Comparison of ENCODE assay signal across 33 cellular contexts in genomic region chr14:75857199-75857598, GRCh38.
DNase-seq lines count a peak whose midpoint lies in the region; ATAC-seq, FAIRE-seq and TF ChIP-seq lines count a peak whose summit lies in the region.
"Had no signal": no experiment of that assay in that cellular context is flagged by ENCODE, and none has a peak within 500 bp of the region (broad histone marks: within the 10 kb centered on the region; RNA-seq: fewer than 3 reads in every experiment).

No MANE protein-coding gene starts in this region.

- no peak overlapping the region for H3K4me2 ChIP-seq in K562 (ENCODE audit: insufficient read depth, low read length)
- H3K4me2 ChIP-seq: A549; BLaER1; BLaER1 treated with 17β-estradiol and CSF1 and Interleukin-3, amounts not matched to agents 10 nM and 100 nM had no signal

- POLR2A ChIA-PET in activated CD4-positive, alpha-beta T cell treated with anti-CD3 and anti-CD28 coated beads, Interleukin-2, amount 10 ng/mL, durations not matched to agents 7 days and 5 days (lab: Charles Lee), result interaction anchor here (0.8 kb wide), 1 partner anchor 295 kb away, joined by 10 read pairs; no protein-coding TSS in a partner anchor
- POLR2A ChIA-PET in K562 (lab: Yijun Ruan, JAX), result no interaction called here

- ATAC-seq in K562, result no peak
- no peak for ATAC-seq in GM21825 (IDR thresholded peaks at IDR 0.05; ENCODE audit: unreplicated experiment)
- ATAC-seq: A549; CD8-positive, alpha-beta T cell had no signal

- H3K4me3 Mint-ChIP-seq in activated CD4-positive, alpha-beta T cell treated with anti-CD3 and anti-CD28 coated beads, Interleukin-2, amount 10 ng/mL, durations not matched to agents 7 days and 5 days, result no peak overlapping the region
- H3K4me3 Mint-ChIP-seq: B cell; CD14-positive monocyte; CD4-positive, alpha-beta memory T cell; CD4-positive, alpha-beta T cell; CD4-positive, CD25-positive, alpha-beta regulatory T cell; CD8-positive, alpha-beta memory T cell; CD8-positive, alpha-beta T cell had no signal

- no peaks in the 10 kb centered on the region for H3K36me3 ChIP-seq in K562 (ENCODE audit: control insufficient read depth, insufficient read depth, low read length)
- H3K36me3 ChIP-seq: BE2C had no signal

- TF ChIP-seq EP300 in K562 (IDR thresholded peaks at IDR 0.05; ENCODE audit: low read length), result no peak

- H3K9me1 ChIP-seq in K562 (ENCODE audit: control insufficient read depth, insufficient read depth, low read length), result no peaks in the 10 kb centered on the region

- no peaks in the 10 kb centered on the region for H3K27me3 ChIP-seq in K562 (ENCODE audit: control insufficient read depth in 2 of 2, insufficient read depth in 2 of 2, low read length in 2 of 2)
- H3K27me3 ChIP-seq: BE2C; BLaER1; BLaER1 treated with 17β-estradiol and CSF1 and Interleukin-3, amounts not matched to agents 10 nM and 100 nM had no signal

- H3K4me3 ChIP-seq in K562, result no peak overlapping the region
- H3K4me3 ChIP-seq: A549; BLaER1; BLaER1 treated with 17β-estradiol and CSF1 and Interleukin-3, amounts not matched to agents 10 nM and 100 nM had no signal

- H3K9me3 Mint-ChIP-seq in activated CD4-positive, alpha-beta T cell treated with anti-CD3 and anti-CD28 coated beads, Interleukin-2, amount 10 ng/mL, durations not matched to agents 7 days and 5 days, result no peaks in the 10 kb centered on the region
- H3K9me3 Mint-ChIP-seq: CD14-positive monocyte; CD4-positive, alpha-beta memory T cell; CD4-positive, alpha-beta T cell; CD4-positive, CD25-positive, alpha-beta regulatory T cell; CD8-positive, alpha-beta memory T cell; CD8-positive, alpha-beta T cell had no signal

- CTCF ChIA-PET in activated CD4-positive, alpha-beta T cell treated with anti-CD3 and anti-CD28 coated beads, Interleukin-2, amount 10 ng/mL, durations not matched to agents 7 days and 5 days (lab: Charles Lee), result no interaction called here
- CTCF ChIA-PET in K562 (lab: Yijun Ruan, JAX; ENCODE audit: low intra/inter-chr PET ratio), result no interaction called here

- intact Hi-C loops in K562 (cut with micrococcal nuclease), result no loop called here

- H3K79me2 ChIP-seq in K562 (ENCODE audit: control insufficient read depth, insufficient read depth, low read length), result no peaks in the 10 kb centered on the region

- no TSS peak for BruUV-seq in K562 (replicated peaks; lab: Mats Ljungman, UMichigan)

- TF ChIP-seq RAD21 in K562 (CRISPR knock-in tag; conservative IDR thresholded peaks at IDR 0.05 in 1 of 2, IDR thresholded peaks at IDR 0.05 in 1 of 2), result no peak

- TF ChIP-seq POLR2A in K562 (conservative IDR thresholded peaks at IDR 0.05), result no peak

- in situ Hi-C loops in K562 (cut with MboI), result no loop called here

- peaks cover 4% of the 10 kb centered on the region for H3K4me1 Mint-ChIP-seq in activated CD4-positive, alpha-beta T cell treated with anti-CD3 and anti-CD28 coated beads, Interleukin-2, amount 10 ng/mL, durations not matched to agents 7 days and 5 days
- H3K4me1 Mint-ChIP-seq: B cell; CD4-positive, alpha-beta memory T cell; CD8-positive, alpha-beta memory T cell had no signal

- no peaks in the 10 kb centered on the region for H3K9me3 ChIP-seq in K562 (replicated peaks; ENCODE audit: control insufficient read depth, insufficient read depth, low read depth, low read length)
- H3K9me3 ChIP-seq: A549; BE2C; BLaER1; BLaER1 treated with 17β-estradiol and CSF1 and Interleukin-3, amounts not matched to agents 10 nM and 100 nM; Caco-2 had no signal

- 100% methylated on average over 1 of the region's 1 CpG for WGBS in K562 (ENCODE audit: insufficient coverage, low coverage, missing lambda C conversion rate)

- no peaks in the 10 kb centered on the region for H4K20me1 ChIP-seq in K562 (replicated peaks; ENCODE audit: control insufficient read depth, insufficient read depth, low read length)
- H4K20me1 ChIP-seq: BLaER1; BLaER1 treated with 17β-estradiol and CSF1 and Interleukin-3, amounts not matched to agents 10 nM and 100 nM had no signal

- no peaks in the 10 kb centered on the region for H3K27me3 Mint-ChIP-seq in activated CD4-positive, alpha-beta T cell treated with anti-CD3 and anti-CD28 coated beads, Interleukin-2, amount 10 ng/mL, durations not matched to agents 7 days and 5 days
- H3K27me3 Mint-ChIP-seq: B cell; CD4-positive, alpha-beta memory T cell; CD4-positive, alpha-beta T cell; CD8-positive, alpha-beta memory T cell had no signal

- no peak for TF ChIP-seq CTCF in K562 (IDR thresholded peaks at IDR 0.05 in 2 of 3, conservative IDR thresholded peaks at IDR 0.05 in 1 of 3; ENCODE audit: insufficient read depth in 2 of 3, low read depth in 1 of 3, low read length in 3 of 3)

- peaks cover 4% of the 10 kb centered on the region for H3K36me3 Mint-ChIP-seq in activated CD4-positive, alpha-beta T cell treated with anti-CD3 and anti-CD28 coated beads, Interleukin-2, amount 10 ng/mL, durations not matched to agents 7 days and 5 days (ENCODE audit: low read depth)

- peaks cover 0 to 19% of the 10 kb centered on the region in 2 experiments; a peak in 3 of 5 replicates for H3K4me1 ChIP-seq in K562 (replicated peaks in 1 of 2; ENCODE audit: control insufficient read depth in 2 of 2, insufficient read depth in 2 of 2, low read length in 2 of 2)
- H3K4me1 ChIP-seq: BE2C; BLaER1; BLaER1 treated with 17β-estradiol and CSF1 and Interleukin-3, amounts not matched to agents 10 nM and 100 nM had no signal

- FAIRE-seq in K562 (lab: Jason Lieb, UNC), result no peak
- FAIRE-seq: A204.1, A549, D721Med had no signal

- H3K9ac ChIP-seq in K562 (ENCODE audit: insufficient read depth in 1 of 2, low read depth in 2 of 2, low read length in 2 of 2), result no peak overlapping the region
- H3K9ac ChIP-seq: BLaER1; BLaER1 treated with 17β-estradiol and CSF1 and Interleukin-3, amounts not matched to agents 10 nM and 100 nM had no signal

- H3K27ac Mint-ChIP-seq in activated CD4-positive, alpha-beta T cell treated with anti-CD3 and anti-CD28 coated beads, Interleukin-2, amount 10 ng/mL, durations not matched to agents 7 days and 5 days, result peak overlapping the region; percentile 9
- H3K27ac Mint-ChIP-seq: B cell; CD14-positive monocyte; CD4-positive, alpha-beta memory T cell; CD4-positive, alpha-beta T cell; CD4-positive, CD25-positive, alpha-beta regulatory T cell; CD8-positive, alpha-beta memory T cell; CD8-positive, alpha-beta T cell had no signal

- H2AFZ ChIP-seq in K562 (ENCODE audit: low read depth, low read length), result no peak overlapping the region

- DNase-seq in activated CD4-positive, alpha-beta T cell treated with anti-CD3 and anti-CD28 coated beads, Interleukin-2, amount 10 ng/mL, durations not matched to agents 7 days and 5 days, result no peak
- no peak for DNase-seq in activated CD4-positive, alpha-beta T cell treated with anti-CD3 and anti-CD28 coated beads for 1 hour
- no peak for DNase-seq in K562 (ENCODE audit: extremely low read depth in 1 of 4, low spot score in 3 of 4)
- DNase-seq: 8988T; ACHN; AML-193; BE2C; C1 segment of cervical spinal cord; Caco-2; Calu3; CD4-positive, alpha-beta memory T cell; CD4-positive, alpha-beta T cell; CD4-positive, CD25-positive, alpha-beta regulatory T cell; CD8-positive, alpha-beta memory T cell; CD8-positive, alpha-beta T cell; COR-L47; DMS 273 treated with DMSO at 0.1 percent for 48 hours; DMS153; DMS53; DMS79; DMS79 treated with DMSO at 0.1 percent for 48 hours; DND-41; EL had no signal

- no peak overlapping the region for H3K27ac ChIP-seq in K562 (ENCODE audit: extremely low read depth, low read depth, low read length)
- H3K27ac ChIP-seq: 22Rv1; A549; BLaER1; BLaER1 treated with 17β-estradiol and CSF1 and Interleukin-3, amounts not matched to agents 10 nM and 100 nM; C4-2B had no signal

TF ChIP-seq in K562, 482 proteins besides CTCF, POLR2A, EP300 and RAD21 (continues in another document):
- TF ChIP-seq MXD1 (CRISPR knock-in tag; IDR thresholded peaks at IDR 0.05; ENCODE audit: borderline replicate concordance, poor library complexity, severe bottlenecking), result no peak
- no peak for TF ChIP-seq GABPB2 (CRISPR knock-in tag; conservative IDR thresholded peaks at IDR 0.05)
- 0 out of 2 replicates have a peak, but pooled peaks have one; percentile 33 for TF ChIP-seq ZBTB2 (IDR thresholded peaks at IDR 0.05)
- TF ChIP-seq XRCC3 (IDR thresholded peaks at IDR 0.05), result no peak
- TF ChIP-seq RNF2 (IDR thresholded peaks at IDR 0.05), result no peak
- no peak for TF ChIP-seq NELFE (IDR thresholded peaks at IDR 0.05; ENCODE audit: insufficient read depth, insufficient read length)
- no peak for TF ChIP-seq PTTG1 (tag; IDR thresholded peaks at IDR 0.05; ENCODE audit: low read depth)
- peak; percentile 92 for TF ChIP-seq DACH1 (IDR thresholded peaks at IDR 0.05; ENCODE audit: partially characterized antibody)
- no peak for TF ChIP-seq ZC3H4 (CRISPR knock-in tag; IDR thresholded peaks at IDR 0.05; ENCODE audit: borderline replicate concordance)
